In genomic region chr1:59007820-59008598, GRCh38 we compare ENCODE assay signal across 8 cellular contexts.
DNase-seq lines count a peak whose midpoint lies in the region; ATAC-seq, FAIRE-seq and TF ChIP-seq lines count a peak whose summit lies in the region.

No MANE protein-coding gene starts in this region.

- H3K9me1 ChIP-seq in K562 (ENCODE audit: control insufficient read depth, insufficient read depth, low read length) = no peaks in the 10 kb centered on the region

- no peaks in the 10 kb centered on the region for H3K9me3 Mint-ChIP-seq in stimulated activated naive B cell treated with anti-CD40 and anti-IgM and Interleukin-4, amounts not matched to agents 10 μg/mL and 1 μg/mL and 100 μg/mL, for 72 hours

- peaks cover 51 to 82% of the 10 kb centered on the region in 2 donors for H3K4me1 Mint-ChIP-seq in stimulated activated naive B cell treated with anti-CD40 and anti-IgM and Interleukin-4, amounts not matched to agents 10 μg/mL and 1 μg/mL and 100 μg/mL, for 72 hours

- peak; percentile 55 for DNase-seq in activated CD4-positive, alpha-beta T cell treated with anti-CD3 and anti-CD28 coated beads for 48 hours
- no peak for DNase-seq in activated CD4-positive, alpha-beta T cell treated with anti-CD3 and anti-CD28 coated beads, Interleukin-2, amount 50 U/mL, for 1 hour
- peak in 1 of 4 experiments; percentile 38 for DNase-seq in K562 (ENCODE audit: extremely low read depth in 1 of 4, low spot score in 3 of 4)
- DNase-seq in stimulated activated naive B cell treated with anti-CD40 and anti-IgM and Interleukin-4, amounts not matched to agents 10 μg/mL and 1 μg/mL and 100 μg/mL, for 72 hours = peak; percentile 73
- no peak for DNase-seq in activated gamma-delta T cell (lab: John Stamatoyannopoulos, UW)
- DNase-seq in DMS53 treated with DMSO at 0.1 percent for 48 hours (lab: John Stamatoyannopoulos, UW; ENCODE audit: unreplicated experiment) = no peak
- no peak for DNase-seq in activated CD8-positive, alpha-beta memory T cell treated with anti-CD3 and anti-CD28 coated beads, Interleukin-2, amount 50 U/mL, for 48 hours

- H3K4me3 Mint-ChIP-seq in stimulated activated naive B cell treated with anti-CD40 and anti-IgM and Interleukin-4, amounts not matched to agents 10 μg/mL and 1 μg/mL and 100 μg/mL, for 72 hours = peak overlapping the region; percentile 26 to 47

- H4K20me1 ChIP-seq in K562 (replicated peaks; ENCODE audit: control insufficient read depth, insufficient read depth, low read length) = no peaks in the 10 kb centered on the region

- intact Hi-C loops in K562 (cut with micrococcal nuclease) = loop anchor here (10.0 kb wide), 1 partner anchor 223 kb away; the partner anchor contains the start of gene JUN

- no peak overlapping the region for H3K9ac ChIP-seq in K562 (ENCODE audit: insufficient read depth in 1 of 2, low read depth in 2 of 2, low read length in 2 of 2)

- no peaks in the 10 kb centered on the region for H3K9me3 ChIP-seq in K562 (replicated peaks; ENCODE audit: control insufficient read depth, insufficient read depth, low read depth, low read length)

- POLR2A ChIA-PET in K562 (lab: Yijun Ruan, JAX) = no interaction called here

- no peak for FAIRE-seq in K562 (lab: Jason Lieb, UNC)

- 47% methylated on average over 8 of the region's 8 CpGs for WGBS in K562 (ENCODE audit: insufficient coverage, low coverage, missing lambda C conversion rate)

- no peaks in the 10 kb centered on the region for H3K36me3 Mint-ChIP-seq in stimulated activated naive B cell treated with anti-CD40 and anti-IgM and Interleukin-4, amounts not matched to agents 10 μg/mL and 1 μg/mL and 100 μg/mL, for 72 hours

- no peaks in the 10 kb centered on the region for H3K79me2 ChIP-seq in K562 (ENCODE audit: control insufficient read depth, insufficient read depth, low read length)

- peaks cover 6 to 9% of the 10 kb centered on the region in 2 experiments; a peak in 3 of 5 replicates for H3K4me1 ChIP-seq in K562 (replicated peaks in 1 of 2; ENCODE audit: control insufficient read depth in 2 of 2, insufficient read depth in 2 of 2, low read length in 2 of 2)

- H3K36me3 ChIP-seq in K562 (ENCODE audit: control insufficient read depth, insufficient read depth, low read length) = no peaks in the 10 kb centered on the region

- no peak for TF ChIP-seq POLR2A in K562 (conservative IDR thresholded peaks at IDR 0.05)

- no peak for TF ChIP-seq EP300 in K562 (IDR thresholded peaks at IDR 0.05; ENCODE audit: low read length)

- H2AFZ ChIP-seq in K562 (ENCODE audit: low read depth, low read length) = peak overlapping the region; percentile 85

- CTCF ChIA-PET in K562 (lab: Yijun Ruan, JAX; ENCODE audit: low intra/inter-chr PET ratio) = no interaction called here

- in situ Hi-C loops in K562 (cut with MboI) = no loop called here

- H3K27me3 ChIP-seq in K562 (ENCODE audit: control insufficient read depth in 2 of 2, insufficient read depth in 2 of 2, low read length in 2 of 2) = no peaks in the 10 kb centered on the region; a peak in 1 of 5 replicates

- TF ChIP-seq RAD21 in K562 (CRISPR knock-in tag; conservative IDR thresholded peaks at IDR 0.05 in 1 of 2, IDR thresholded peaks at IDR 0.05 in 1 of 2) = no peak

- H3K4me3 ChIP-seq in K562 = no peak overlapping the region

- ATAC-seq in HG03139 (IDR thresholded peaks at IDR 0.05; ENCODE audit: unreplicated experiment) (peak; percentile 36), K562 (peak; percentile 35)
- ATAC-seq in stimulated activated naive B cell treated with anti-CD40 and anti-IgM and Interleukin-4, amounts not matched to agents 10 μg/mL and 1 μg/mL and 100 μg/mL, for 72 hours (replicated peaks) = peak; percentile 89

- H3K27ac ChIP-seq in K562 (ENCODE audit: extremely low read depth, low read depth, low read length) = no peak overlapping the region

- no peak overlapping the region for H3K4me2 ChIP-seq in K562 (ENCODE audit: insufficient read depth, low read length)

- H3K27me3 Mint-ChIP-seq in stimulated activated naive B cell treated with anti-CD40 and anti-IgM and Interleukin-4, amounts not matched to agents 10 μg/mL and 1 μg/mL and 100 μg/mL, for 72 hours = no peaks in the 10 kb centered on the region

- no TSS peak for BruUV-seq in K562 (replicated peaks; lab: Mats Ljungman, UMichigan)

- peak overlapping the region; percentile 89 for H3K27ac Mint-ChIP-seq in stimulated activated naive B cell treated with anti-CD40 and anti-IgM and Interleukin-4, amounts not matched to agents 10 μg/mL and 1 μg/mL and 100 μg/mL, for 72 hours

- TF ChIP-seq CTCF in K562 (IDR thresholded peaks at IDR 0.05 in 2 of 3, conservative IDR thresholded peaks at IDR 0.05 in 1 of 3; ENCODE audit: insufficient read depth in 2 of 3, low read depth in 1 of 3, low read length in 3 of 3) = no peak

TF ChIP-seq in K562, 482 proteins besides CTCF, POLR2A, EP300 and RAD21:
- no peak for TF ChIP-seq MTA3 (IDR thresholded peaks at IDR 0.05; ENCODE audit: borderline replicate concordance)
- no peak for TF ChIP-seq CBX2 (IDR thresholded peaks at IDR 0.05; ENCODE audit: insufficient read depth, low read length, poor library complexity, severe bottlenecking)
- TF ChIP-seq ARID1B (IDR thresholded peaks at IDR 0.05) = peak; percentile 8; the same call in 1 of the 2 replicates
- peak; percentile 44 for TF ChIP-seq MEIS2 (IDR thresholded peaks at IDR 0.05; ENCODE audit: partially characterized antibody)
- 0 out of 2 replicates have a peak, but pooled peaks have one; percentile 11 for TF ChIP-seq PKNOX1 (IDR thresholded peaks at IDR 0.05)
- TF ChIP-seq, protein P1, sequence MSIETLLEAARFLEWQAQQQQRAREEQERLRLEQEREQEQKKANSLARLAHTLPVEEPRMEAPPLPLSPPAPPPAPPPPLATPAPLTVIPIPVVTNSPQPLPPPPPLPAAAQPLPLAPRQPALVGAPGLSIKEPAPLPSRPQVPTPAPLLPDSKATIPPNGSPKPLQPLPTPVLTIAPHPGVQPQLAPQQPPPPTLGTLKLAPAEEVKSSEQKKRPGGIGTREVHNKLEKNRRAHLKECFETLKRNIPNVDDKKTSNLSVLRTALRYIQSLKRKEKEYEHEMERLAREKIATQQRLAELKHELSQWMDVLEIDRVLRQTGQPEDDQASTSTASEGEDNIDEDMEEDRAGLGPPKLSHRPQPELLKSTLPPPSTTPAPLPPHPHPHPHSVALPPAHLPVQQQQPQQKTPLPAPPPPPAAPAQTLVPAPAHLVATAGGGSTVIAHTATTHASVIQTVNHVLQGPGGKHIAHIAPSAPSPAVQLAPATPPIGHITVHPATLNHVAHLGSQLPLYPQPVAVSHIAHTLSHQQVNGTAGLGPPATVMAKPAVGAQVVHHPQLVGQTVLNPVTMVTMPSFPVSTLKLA (conservative IDR thresholded peaks at IDR 0.05) = 0 out of 4 replicates have a peak, but pooled peaks of 1 of the 2 experiments have one; percentile 23
- 0 out of 2 replicates have a peak, but pooled peaks have one; percentile 13 for TF ChIP-seq ZNF316 (IDR thresholded peaks at IDR 0.05)
- TF ChIP-seq ZEB2 (IDR thresholded peaks at IDR 0.05) = no peak
- peak; percentile 23; the same call in 1 of the 2 replicates for TF ChIP-seq JUND (IDR thresholded peaks at IDR 0.05; ENCODE audit: borderline replicate concordance, low read depth, low read length)
- TF ChIP-seq JUND (tag; IDR thresholded peaks at IDR 0.05; ENCODE audit: borderline replicate concordance, low read depth, low read length) = no peak
- 0 out of 2 replicates have a peak, but pooled peaks have one; percentile 21 for TF ChIP-seq LEF1 (IDR thresholded peaks at IDR 0.05)

Comparison
In these comparisons a context has a peak if more than half of its experiments do, and no peak if none do; other contexts are left out.
1. DNase-seq: peak in activated CD4-positive, alpha-beta T cell treated with anti-CD3 and anti-CD28 coated beads for 48 hours (single experiment) and stimulated activated naive B cell treated with anti-CD40 and anti-IgM and Interleukin-4, amounts not matched to agents 10 μg/mL and 1 μg/mL and 100 μg/mL, for 72 hours (single experiment); none in activated CD4-positive, alpha-beta T cell treated with anti-CD3 and anti-CD28 coated beads, Interleukin-2, amount 50 U/mL, for 1 hour (single experiment), activated gamma-delta T cell (single experiment), DMS53 treated with DMSO at 0.1 percent for 48 hours (single experiment) and activated CD8-positive, alpha-beta memory T cell treated with anti-CD3 and anti-CD28 coated beads, Interleukin-2, amount 50 U/mL, for 48 hours (single experiment).
2. ATAC-seq: peak in every context shown above with its lines; median percentile 89 in stimulated activated naive B cell treated with anti-CD40 and anti-IgM and Interleukin-4, amounts not matched to agents 10 μg/mL and 1 μg/mL and 100 μg/mL, for 72 hours; 36 in HG03139; 35 in K562.